In genomic region chr14:77109656-77110055, GRCh38 we compare ENCODE assay signal across 1 cellular context.
TF ChIP-seq lines count a peak whose summit lies in the region.

No MANE protein-coding gene starts in this region.

TF ChIP-seq in H1, 55 proteins besides CTCF, POLR2A, EP300 and RAD21:
- TF ChIP-seq TEAD4 (IDR thresholded peaks at IDR 0.05; ENCODE audit: low read depth, low read length) (0 out of 2 replicates have a peak, but pooled peaks have one; percentile 40), KDM1A (IDR thresholded peaks at IDR 0.05; ENCODE audit: borderline replicate concordance, low read length) (no peak)
